ENCODE assay signal across 8 cellular contexts in the genomic region with DNA sequence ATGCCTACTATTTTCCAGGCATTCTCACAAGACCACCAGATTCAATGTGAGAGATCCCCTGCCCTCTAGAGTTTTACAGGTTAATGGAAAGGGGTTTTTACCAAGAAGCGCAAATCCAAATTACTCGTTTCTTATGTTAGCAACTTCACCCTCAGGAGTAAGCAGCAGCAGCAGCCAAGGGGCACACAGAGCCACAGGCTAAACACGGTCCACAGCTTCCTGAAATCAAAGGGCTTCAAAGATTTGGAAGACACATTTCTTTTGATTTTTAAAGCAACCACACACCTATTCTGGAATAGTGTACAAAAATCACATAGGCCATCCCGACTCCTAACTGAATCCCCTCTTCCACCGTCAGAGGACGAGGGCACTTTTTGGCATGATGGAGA.
A peak's percentile ranks its signal among the peaks of the same experiment; 100 is the strongest.
DNase-seq lines count a peak whose midpoint lies in the region; ATAC-seq and TF ChIP-seq lines count a peak whose summit lies in the region.

No MANE protein-coding gene starts in this region.

- H3K27ac ChIP-seq in CD4-positive, alpha-beta T cell (ENCODE audit: low read depth, low read length), result peak overlapping the region; percentile 95
- H3K27ac ChIP-seq in OCI-LY7 (ENCODE audit: low read depth, low read length, poor library complexity, severe bottlenecking), result peak overlapping the region; percentile 93
- peak overlapping the region; percentile 87 to 90 for H3K27ac ChIP-seq in prostate gland

- H3K9me2 ChIP-seq in OCI-LY7 (ENCODE audit: insufficient read depth, low read length), result no peaks in the 10 kb centered on the region

- peak overlapping the region; percentile 86 for H3K4me2 ChIP-seq in OCI-LY7 (ENCODE audit: low read length)

- no peaks in the 10 kb centered on the region for H3K36me3 Mint-ChIP-seq in CD4-positive, alpha-beta T cell (ENCODE audit: low read depth)
- peaks cover 45% of the 10 kb centered on the region for H3K36me3 Mint-ChIP-seq in effector memory CD8-positive, alpha-beta T cell (ENCODE audit: insufficient read depth)

- intact Hi-C loops in CD4-positive, alpha-beta T cell (cut with DNase I, micrococcal nuclease), result loop anchor here (2.0 to 5.0 kb wide), 7 partner anchors 42 to 137 kb away; no protein-coding TSS in a partner anchor
- intact Hi-C loops in OCI-LY7 (cut with micrococcal nuclease; ENCODE audit: unreplicated experiment) (loop anchor here (1.0 to 5.0 kb wide), 10 partner anchors 23 to 532 kb away; a partner anchor contains a TSS), prostate gland (cut with DNase I) (loop anchor here (5.0 kb wide), 1 partner anchor 108 kb away; a partner anchor contains a TSS)

- H3K4me3 ChIP-seq in OCI-LY7 (ENCODE audit: low read depth, low read length, poor library complexity, severe bottlenecking) (peak overlapping the region; percentile 61), prostate gland (no peak overlapping the region)

- no peaks in the 10 kb centered on the region for H3K9me3 Mint-ChIP-seq in CD4-positive, alpha-beta T cell
- no peaks in the 10 kb centered on the region for H3K9me3 Mint-ChIP-seq in effector memory CD8-positive, alpha-beta T cell

- no peaks in the 10 kb centered on the region for H4K20me1 ChIP-seq in OCI-LY7 (ENCODE audit: insufficient read depth, low read length)

- 39% methylated on average over 6 of the region's 6 CpGs for WGBS in prostate gland

- DNase-seq in CD4-positive, alpha-beta T cell, result no peak
- DNase-seq in OCI-LY7 (ENCODE audit: low spot score) (no peak), prostate gland (ENCODE audit: low spot score) (no peak), SHP77 (lab: John Stamatoyannopoulos, UW) (no peak), NCI-H2107 treated with DMSO at 0.1 percent for 48 hours (lab: John Stamatoyannopoulos, UW; ENCODE audit: unreplicated experiment) (no peak)
- no peak for DNase-seq in effector memory CD8-positive, alpha-beta T cell

- no TSS peak for BruUV-seq in OCI-LY7 (replicated peaks; lab: Mats Ljungman, UMichigan)

- H3K4me1 Mint-ChIP-seq in CD4-positive, alpha-beta T cell (ENCODE audit: low read depth), result peaks cover 55% of the 10 kb centered on the region
- peaks cover 41 to 51% of the 10 kb centered on the region in 2 donors for H3K4me1 Mint-ChIP-seq in effector memory CD8-positive, alpha-beta T cell (ENCODE audit: low read depth in 2 of 2)

- H3K27me3 Mint-ChIP-seq in CD4-positive, alpha-beta T cell, result no peaks in the 10 kb centered on the region
- no peaks in the 10 kb centered on the region for H3K27me3 Mint-ChIP-seq in effector memory CD8-positive, alpha-beta T cell

- no peaks in the 10 kb centered on the region for H3K9me3 ChIP-seq in CD4-positive, alpha-beta T cell (ENCODE audit: control insufficient read depth, low read length)
- H3K9me3 ChIP-seq in OCI-LY7 (ENCODE audit: low read length) (no peaks in the 10 kb centered on the region), prostate gland (no peaks in the 10 kb centered on the region)

- POLR2A ChIA-PET in CD4-positive, alpha-beta T cell (lab: Charles Lee), result interaction anchor here (0.6 to 6.9 kb wide), 25 partner anchors 9 to 366 kb away, joined by 3 to 208 read pairs (median 6); a partner anchor contains a TSS
- POLR2A ChIA-PET in OCI-LY7 (lab: Charles Lee), result interaction anchor here (0.8 to 15.9 kb wide), 20 partner anchors 8 to 148 kb away, joined by 3 to 261 read pairs (median 4); a partner anchor contains a TSS

- peak overlapping the region; percentile 87 for H3K4me3 Mint-ChIP-seq in CD4-positive, alpha-beta T cell
- peak overlapping the region; percentile 84 for H3K4me3 Mint-ChIP-seq in effector memory CD8-positive, alpha-beta T cell

- H3K27me3 ChIP-seq in CD4-positive, alpha-beta T cell (ENCODE audit: control insufficient read depth, insufficient read depth, low read length), result no peaks in the 10 kb centered on the region
- no peaks in the 10 kb centered on the region for H3K27me3 ChIP-seq in prostate gland (replicated peaks; ENCODE audit: insufficient read depth)

- ATAC-seq in CD4-positive, alpha-beta T cell (ENCODE audit: poor library complexity), result no peak
- ATAC-seq in effector memory CD8-positive, alpha-beta T cell (replicated peaks), result no peak
- ATAC-seq in GM19452 (IDR thresholded peaks at IDR 0.05; ENCODE audit: unreplicated experiment) (no peak), HG02678 (IDR thresholded peaks at IDR 0.05; ENCODE audit: unreplicated experiment) (no peak)

- H3K36me3 ChIP-seq in OCI-LY7 (ENCODE audit: insufficient read depth, low read length), result no peaks in the 10 kb centered on the region
- no peaks in the 10 kb centered on the region for H3K36me3 ChIP-seq in prostate gland

- peaks cover 5% of the 10 kb centered on the region; the same call in 1 of the 2 replicates for H3K79me2 ChIP-seq in OCI-LY7 (ENCODE audit: insufficient read depth, low read depth, low read length)

- peaks cover 64% of the 10 kb centered on the region for H3K4me1 ChIP-seq in OCI-LY7 (ENCODE audit: insufficient read depth, low read length, poor library complexity, severe bottlenecking)
- peaks cover 20% of the 10 kb centered on the region for H3K4me1 ChIP-seq in prostate gland (replicated peaks)

- TF ChIP-seq POLR2A in prostate gland (IDR thresholded peaks at IDR 0.05), result no peak

- peak overlapping the region; percentile 22; the same call in 1 of the 2 replicates for H2AFZ ChIP-seq in OCI-LY7 (ENCODE audit: low read length)

- H3K27ac Mint-ChIP-seq in CD4-positive, alpha-beta T cell, result peak overlapping the region; percentile 95
- H3K27ac Mint-ChIP-seq in effector memory CD8-positive, alpha-beta T cell, result peak overlapping the region; percentile 98 to 100

- no peak for TF ChIP-seq CTCF in CD4-positive, alpha-beta T cell (IDR thresholded peaks at IDR 0.05)
- TF ChIP-seq CTCF in OCI-LY7 (conservative IDR thresholded peaks at IDR 0.05; ENCODE audit: low read length) (no peak), prostate gland (IDR thresholded peaks at IDR 0.05) (no peak)

- CTCF ChIA-PET in CD4-positive, alpha-beta T cell (lab: Charles Lee), result interaction anchor here (0.5 to 6.3 kb wide), 8 partner anchors 26 to 148 kb away, joined by 3 to 44 read pairs (median 4); a partner anchor contains a TSS
- CTCF ChIA-PET in OCI-LY7 (lab: Charles Lee; ENCODE audit: unreplicated experiment), result interaction anchor here (1.0 to 1.8 kb wide), 3 partner anchors 15 to 120 kb away, joined by 3 to 8 read pairs (median 4); no protein-coding TSS in a partner anchor
